Comparison of ENCODE assay signal across 10 cellular contexts in genomic region chr9:131500377-131500776, GRCh38. TPM values are rescaled to one million over a fixed set of nuclear protein-coding genes. Genes with fewer than 3 reads are reported as not detected.
DNase-seq lines count a peak whose midpoint lies in the region; ATAC-seq, FAIRE-seq and TF ChIP-seq lines count a peak whose summit lies in the region.
"Had no signal": no experiment of that assay in that cellular context is flagged by ENCODE, and none has a peak within 500 bp of the region (broad histone marks: within the 10 kb centered on the region; RNA-seq: fewer than 3 reads in every experiment).

No MANE protein-coding gene starts in this region.

- H3K36me3 ChIP-seq in cardiac muscle cell: peaks cover 39% of the 10 kb centered on the region

- no peak overlapping the region for H3K4me3 ChIP-seq in cardiac muscle cell

- TF ChIP-seq CTCF in cardiac muscle cell (IDR thresholded peaks at IDR 0.05; ENCODE audit: low read depth, low read length) (no peak), type B pancreatic cell (conservative IDR thresholded peaks at IDR 0.05) (no peak)

- peaks cover 7% of the 10 kb centered on the region for H3K4me1 ChIP-seq in cardiac muscle cell (ENCODE audit: low read depth)

- H3K9me3 ChIP-seq in cardiac muscle cell (ENCODE audit: low read depth): no peaks in the 10 kb centered on the region

- intact Hi-C loops in Right ventricle myocardium superior (cut with DNase I): no loop called here

- ATAC-seq in Right ventricle myocardium superior (ENCODE audit: poor library complexity): no peak
- ATAC-seq in GM18498 (IDR thresholded peaks at IDR 0.05; ENCODE audit: unreplicated experiment): no peak

- peaks cover 19% of the 10 kb centered on the region for H3K4me1 Mint-ChIP-seq in type B pancreatic cell (ENCODE audit: unreplicated experiment)

- H3K27me3 ChIP-seq in cardiac muscle cell: no peaks in the 10 kb centered on the region

- FAIRE-seq in GM19239 (lab: Jason Lieb, UNC): no peak

- peaks cover 14% of the 10 kb centered on the region for H3K36me3 Mint-ChIP-seq in type B pancreatic cell

- DNase-seq in cardiac muscle cell (ENCODE audit: low read depth in 1 of 2, low spot score in 1 of 2) (no peak), Right ventricle myocardium superior (no peak), renal cortical epithelial cell (ENCODE audit: low read depth) (peak; percentile 8), type B pancreatic cell (ENCODE audit: extremely low spot score, unreplicated experiment) (no peak), NCI-H2171 (lab: John Stamatoyannopoulos, UW) (no peak), GM19239 (ENCODE audit: insufficient read length, low spot score) (no peak)
- peak; percentile 70 for DNase-seq in activated gamma-delta T cell treated with anti-CD3 and anti-CD28 coated beads, Interleukin-2, amount 50 U/mL, for 16 hours (ENCODE audit: low read depth)

- H3K4me3 Mint-ChIP-seq in type B pancreatic cell: peak overlapping the region; percentile 21

- H3K27me3 Mint-ChIP-seq in type B pancreatic cell: no peaks in the 10 kb centered on the region

- H3K9me3 Mint-ChIP-seq in type B pancreatic cell: no peaks in the 10 kb centered on the region

- peak overlapping the region; percentile 75 for H3K27ac Mint-ChIP-seq in type B pancreatic cell

- H3K27ac ChIP-seq in cardiac muscle cell: peak overlapping the region; percentile 48
- H3K27ac ChIP-seq: HL-60 had no signal

RNA-seq across cellular contexts. Expression of gene POMT1, which starts 2.3 kb away (rescaled TPM):
- total RNA-seq in cardiac muscle cell (41.9 and 55.0 TPM in 2 replicates), Right ventricle myocardium superior (21.8 TPM), renal cortical epithelial cell (33.7 and 44.7 TPM in 2 replicates), type B pancreatic cell (ENCODE audit: low replicate concordance) (48.7 and 55.4 TPM in 2 replicates)
- 37.4 and 60.6 TPM in 2 replicates for polyA plus RNA-seq in cardiac muscle cell

RNA-seq across cellular contexts. Expression of gene UCK1, which starts 30.7 kb away (rescaled TPM):
- total RNA-seq in cardiac muscle cell (39.5 and 57.1 TPM in 2 replicates), Right ventricle myocardium superior (21.7 TPM), renal cortical epithelial cell (12.2 and 18.4 TPM in 2 replicates), type B pancreatic cell (ENCODE audit: low replicate concordance) (25.9 and 36.8 TPM in 2 replicates)
- 45.4 and 48.8 TPM in 2 replicates for polyA plus RNA-seq in cardiac muscle cell

RNA-seq across cellular contexts. Expression of gene PRRT1B, which starts 44.9 kb away (rescaled TPM):
- total RNA-seq in cardiac muscle cell (not detected in 2 replicates), Right ventricle myocardium superior (not detected), renal cortical epithelial cell (0.20 TPM in 1 of 2 replicates, not detected in the other), type B pancreatic cell (ENCODE audit: low replicate concordance) (3.0 and 5.6 TPM in 2 replicates)
- polyA plus RNA-seq in cardiac muscle cell: not detected in 2 replicates
- polyA plus RNA-seq: AG04450 had no signal

Comparison
In these comparisons a context has a peak if more than half of its experiments do, and no peak if none do; other contexts are left out.
1. DNase-seq: peak in activated gamma-delta T cell treated with anti-CD3 and anti-CD28 coated beads, Interleukin-2, amount 50 U/mL, for 16 hours (single experiment) and renal cortical epithelial cell (single experiment); none in cardiac muscle cell (0 of 2), Right ventricle myocardium superior (single experiment), type B pancreatic cell (single experiment), NCI-H2171 (single experiment) and GM19239 (single experiment).